Comparison of ENCODE assay signal across 8 cellular contexts in genomic region chr1:223081181-223081994, GRCh38.
DNase-seq lines count a peak whose midpoint lies in the region; FAIRE-seq and TF ChIP-seq lines count a peak whose summit lies in the region.

No MANE protein-coding gene starts in this region.

- TF ChIP-seq POLR2A in H54 (IDR thresholded peaks at IDR 0.05; ENCODE audit: low read depth, low read length) (no peak), stomach (IDR thresholded peaks at IDR 0.05) (no peak)

- DNase-seq in ELF-1 (ENCODE audit: low read depth, low spot score) (peak; percentile 99), H54 (ENCODE audit: insufficient read length, low spot score) (peak; percentile 85), LHCN-M2 (ENCODE audit: low read depth) (peak; percentile 84), RWPE1 (ENCODE audit: low spot score) (peak; percentile 91), fibroblast of villous mesenchyme (ENCODE audit: low read depth) (peak; percentile 80), stomach (peak; percentile 86)
- peak; percentile 57 for DNase-seq in activated effector memory CD4-positive, alpha-beta T cell treated with Interleukin-2 at 50 U/mL for 16 hours

- CTCF ChIA-PET in RWPE1 (lab: Yijun Ruan, JAX): interaction anchor here (0.6 to 1.5 kb wide), 22 partner anchors 9 to 1699 kb away, joined by 3 to 7 read pairs (median 3); no protein-coding TSS in a partner anchor

- intact Hi-C loops in stomach (cut with DNase I; ENCODE audit: low total_unique reads): loop anchor here (5.0 kb wide), 1 partner anchor 284 kb away; no protein-coding TSS in a partner anchor

- H3K4me3 ChIP-seq in fibroblast of villous mesenchyme (ENCODE audit: low read depth, low read length): peak overlapping the region; percentile 50
- H3K4me3 ChIP-seq in neuron (ENCODE audit: low read length): peak overlapping the region; percentile 34
- H3K4me3 ChIP-seq in stomach: peak overlapping the region; percentile 23 to 40 (median 36)

- H3K4me1 ChIP-seq in neuron (ENCODE audit: insufficient read depth, low read length) (no peaks in the 10 kb centered on the region), stomach (peaks cover 0 to 31% (median 6%) of the 10 kb centered on the region in 4 donors)

- POLR2A ChIA-PET in RWPE1 (lab: Yijun Ruan, JAX; ENCODE audit: low non-redundant PET): no interaction called here

- peaks cover 7% of the 10 kb centered on the region for H3K27me3 ChIP-seq in neuron (ENCODE audit: insufficient read depth, low read length)
- no peaks in the 10 kb centered on the region for H3K27me3 ChIP-seq in stomach

- H2AFZ ChIP-seq in neuron (ENCODE audit: low read depth, low read length): peak overlapping the region; percentile 39

- no peaks in the 10 kb centered on the region for H3K9me3 ChIP-seq in neuron (ENCODE audit: low read length)
- no peaks in the 10 kb centered on the region for H3K9me3 ChIP-seq in stomach

- TF ChIP-seq EP300 in stomach (IDR thresholded peaks at IDR 0.05): no peak

- H3K36me3 ChIP-seq in neuron (ENCODE audit: insufficient read depth, low read length): no peaks in the 10 kb centered on the region
- H3K36me3 ChIP-seq in stomach: no peaks in the 10 kb centered on the region

- peak; percentile 94 for TF ChIP-seq CTCF in RWPE1 (conservative IDR thresholded peaks at IDR 0.05; ENCODE audit: low read depth)
- TF ChIP-seq CTCF in fibroblast of villous mesenchyme (IDR thresholded peaks at IDR 0.05; ENCODE audit: insufficient read depth, low read depth, low read length): peak; percentile 89
- peak in 5 of 7 experiments; percentile 93 to 96 (median 95) for TF ChIP-seq CTCF in stomach (IDR thresholded peaks at IDR 0.05)

- 3 to 6% (median 3%) methylated on average over 20 to 33 of the region's 33 CpGs for WGBS in stomach, 5 donors

- H3K27ac ChIP-seq in RWPE1 (peak overlapping the region; percentile 81), stomach (peak overlapping the region; percentile 45 to 82 (median 63))

- no peak for FAIRE-seq in H54 (lab: Jason Lieb, UNC)

Comparison
In these comparisons a context has a peak if more than half of its experiments do, and no peak if none do; other contexts are left out.
1. Peak in every context shown above with its lines: DNase-seq, H3K4me3 ChIP-seq and H3K27ac ChIP-seq.